ENCODE assay signal across 2 cellular contexts in the genomic region with DNA sequence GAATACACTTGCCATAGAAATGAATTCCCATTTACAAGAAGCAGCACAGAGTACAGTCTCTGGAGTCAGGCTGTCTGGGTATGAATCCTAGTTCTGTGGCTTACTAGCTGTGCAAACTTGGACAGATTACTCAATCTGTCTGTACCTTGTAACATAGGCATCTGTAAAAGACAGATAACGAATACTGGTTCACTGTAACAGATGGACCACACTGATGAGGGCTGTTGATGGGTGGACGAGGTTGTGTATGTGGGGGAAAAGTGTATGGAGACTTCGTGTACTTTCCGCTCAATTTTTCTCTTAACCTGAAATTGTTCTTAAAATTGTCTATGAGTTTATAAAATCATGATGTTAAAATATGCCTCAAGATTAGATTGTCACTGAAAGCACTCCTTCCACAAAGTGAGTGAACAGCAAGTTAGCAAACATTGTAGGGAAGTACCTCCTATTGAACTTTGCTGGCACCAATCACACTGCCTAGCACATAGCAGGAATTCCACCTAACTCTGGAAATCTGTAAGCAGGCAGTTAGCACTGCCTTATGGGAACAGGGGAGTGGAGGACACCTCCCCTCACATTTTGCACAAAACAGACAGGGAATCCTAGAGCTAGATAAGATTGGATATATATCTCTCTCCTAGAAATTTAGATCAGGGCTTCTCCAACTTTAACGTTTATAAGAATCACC.
TF ChIP-seq lines count a peak whose summit lies in the region.

No MANE protein-coding gene starts in this region.

TF ChIP-seq in HepG2, 621 proteins besides CTCF, POLR2A, EP300 and RAD21 (continues in another document):
- TF ChIP-seq GATAD2A (CRISPR knock-in tag; IDR thresholded peaks at IDR 0.05) (0 out of 2 replicates have a peak, but pooled peaks have one; percentile 18), PRMT3 (CRISPR knock-in tag; IDR thresholded peaks at IDR 0.05; ENCODE audit: borderline replicate concordance, low read depth) (no peak), FIP1L1 (IDR thresholded peaks at IDR 0.05; ENCODE audit: borderline replicate concordance, insufficient read depth, low read depth, low read length) (no peak), NFKBIZ (CRISPR knock-in tag; IDR thresholded peaks at IDR 0.05) (no peak), KDM6A (CRISPR knock-in tag; IDR thresholded peaks at IDR 0.05; ENCODE audit: low read depth) (no peak), ZBTB43 (CRISPR knock-in tag; conservative IDR thresholded peaks at IDR 0.05) (no peak), FOXA1 (IDR thresholded peaks at IDR 0.05) (no peak), FOXA1 (CRISPR knock-in tag; IDR thresholded peaks at IDR 0.05) (peak; percentile 29), ZNF432 (CRISPR knock-in tag; IDR thresholded peaks at IDR 0.05; ENCODE audit: borderline replicate concordance) (no peak), NFYB (CRISPR knock-in tag; IDR thresholded peaks at IDR 0.05) (peak; percentile 65), ZNF232 (CRISPR knock-in tag; IDR thresholded peaks at IDR 0.05; ENCODE audit: borderline replicate concordance) (no peak), PHF20 (CRISPR knock-in tag; IDR thresholded peaks at IDR 0.05) (no peak), ZNF317 (CRISPR knock-in tag; IDR thresholded peaks at IDR 0.05) (0 out of 2 replicates have a peak, but pooled peaks have one; percentile 39)
- TF ChIP-seq, protein P1, sequence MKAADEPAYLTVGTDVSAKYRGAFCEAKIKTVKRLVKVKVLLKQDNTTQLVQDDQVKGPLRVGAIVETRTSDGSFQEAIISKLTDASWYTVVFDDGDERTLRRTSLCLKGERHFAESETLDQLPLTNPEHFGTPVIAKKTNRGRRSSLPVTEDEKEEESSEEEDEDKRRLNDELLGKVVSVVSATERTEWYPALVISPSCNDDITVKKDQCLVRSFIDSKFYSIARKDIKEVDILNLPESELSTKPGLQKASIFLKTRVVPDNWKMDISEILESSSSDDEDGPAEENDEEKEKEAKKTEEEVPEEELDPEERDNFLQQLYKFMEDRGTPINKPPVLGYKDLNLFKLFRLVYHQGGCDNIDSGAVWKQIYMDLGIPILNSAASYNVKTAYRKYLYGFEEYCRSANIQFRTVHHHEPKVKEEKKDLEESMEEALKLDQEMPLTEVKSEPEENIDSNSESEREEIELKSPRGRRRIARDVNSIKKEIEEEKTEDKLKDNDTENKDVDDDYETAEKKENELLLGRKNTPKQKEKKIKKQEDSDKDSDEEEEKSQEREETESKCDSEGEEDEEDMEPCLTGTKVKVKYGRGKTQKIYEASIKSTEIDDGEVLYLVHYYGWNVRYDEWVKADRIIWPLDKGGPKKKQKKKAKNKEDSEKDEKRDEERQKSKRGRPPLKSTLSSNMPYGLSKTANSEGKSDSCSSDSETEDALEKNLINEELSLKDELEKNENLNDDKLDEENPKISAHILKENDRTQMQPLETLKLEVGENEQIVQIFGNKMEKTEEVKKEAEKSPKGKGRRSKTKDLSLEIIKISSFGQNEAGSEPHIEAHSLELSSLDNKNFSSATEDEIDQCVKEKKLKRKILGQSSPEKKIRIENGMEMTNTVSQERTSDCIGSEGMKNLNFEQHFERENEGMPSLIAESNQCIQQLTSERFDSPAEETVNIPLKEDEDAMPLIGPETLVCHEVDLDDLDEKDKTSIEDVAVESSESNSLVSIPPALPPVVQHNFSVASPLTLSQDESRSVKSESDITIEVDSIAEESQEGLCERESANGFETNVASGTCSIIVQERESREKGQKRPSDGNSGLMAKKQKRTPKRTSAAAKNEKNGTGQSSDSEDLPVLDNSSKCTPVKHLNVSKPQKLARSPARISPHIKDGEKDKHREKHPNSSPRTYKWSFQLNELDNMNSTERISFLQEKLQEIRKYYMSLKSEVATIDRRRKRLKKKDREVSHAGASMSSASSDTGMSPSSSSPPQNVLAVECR (CRISPR knock-in tag; IDR thresholded peaks at IDR 0.05; ENCODE audit: borderline replicate concordance), result peak; percentile 20; the same call in 1 of the 2 replicates
- TF ChIP-seq, protein P2, sequence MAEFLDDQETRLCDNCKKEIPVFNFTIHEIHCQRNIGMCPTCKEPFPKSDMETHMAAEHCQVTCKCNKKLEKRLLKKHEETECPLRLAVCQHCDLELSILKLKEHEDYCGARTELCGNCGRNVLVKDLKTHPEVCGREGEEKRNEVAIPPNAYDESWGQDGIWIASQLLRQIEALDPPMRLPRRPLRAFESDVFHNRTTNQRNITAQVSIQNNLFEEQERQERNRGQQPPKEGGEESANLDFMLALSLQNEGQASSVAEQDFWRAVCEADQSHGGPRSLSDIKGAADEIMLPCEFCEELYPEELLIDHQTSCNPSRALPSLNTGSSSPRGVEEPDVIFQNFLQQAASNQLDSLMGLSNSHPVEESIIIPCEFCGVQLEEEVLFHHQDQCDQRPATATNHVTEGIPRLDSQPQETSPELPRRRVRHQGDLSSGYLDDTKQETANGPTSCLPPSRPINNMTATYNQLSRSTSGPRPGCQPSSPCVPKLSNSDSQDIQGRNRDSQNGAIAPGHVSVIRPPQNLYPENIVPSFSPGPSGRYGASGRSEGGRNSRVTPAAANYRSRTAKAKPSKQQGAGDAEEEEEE (CRISPR knock-in tag; IDR thresholded peaks at IDR 0.05; ENCODE audit: borderline replicate concordance), result no peak
- TF ChIP-seq, protein P3, sequence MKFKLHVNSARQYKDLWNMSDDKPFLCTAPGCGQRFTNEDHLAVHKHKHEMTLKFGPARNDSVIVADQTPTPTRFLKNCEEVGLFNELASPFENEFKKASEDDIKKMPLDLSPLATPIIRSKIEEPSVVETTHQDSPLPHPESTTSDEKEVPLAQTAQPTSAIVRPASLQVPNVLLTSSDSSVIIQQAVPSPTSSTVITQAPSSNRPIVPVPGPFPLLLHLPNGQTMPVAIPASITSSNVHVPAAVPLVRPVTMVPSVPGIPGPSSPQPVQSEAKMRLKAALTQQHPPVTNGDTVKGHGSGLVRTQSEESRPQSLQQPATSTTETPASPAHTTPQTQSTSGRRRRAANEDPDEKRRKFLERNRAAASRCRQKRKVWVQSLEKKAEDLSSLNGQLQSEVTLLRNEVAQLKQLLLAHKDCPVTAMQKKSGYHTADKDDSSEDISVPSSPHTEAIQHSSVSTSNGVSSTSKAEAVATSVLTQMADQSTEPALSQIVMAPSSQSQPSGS (CRISPR knock-in tag; IDR thresholded peaks at IDR 0.05), result no peak; the same call in 1 of the 2 replicates

TF ChIP-seq in WTC11, 78 proteins besides CTCF, POLR2A, EP300 and RAD21:
- TF ChIP-seq NR1H2 (CRISPR knock-in tag; IDR thresholded peaks at IDR 0.05), result no peak
- TF ChIP-seq ZSCAN18 (CRISPR knock-in tag; IDR thresholded peaks at IDR 0.05), result no peak
- no peak for TF ChIP-seq MXD4 (CRISPR knock-in tag; IDR thresholded peaks at IDR 0.05; ENCODE audit: borderline replicate concordance)
- no peak for TF ChIP-seq MAX (CRISPR knock-in tag; IDR thresholded peaks at IDR 0.05)
- TF ChIP-seq STAT6 (CRISPR knock-in tag; conservative IDR thresholded peaks at IDR 0.05; ENCODE audit: low read depth), result no peak
- TF ChIP-seq ZNF396 (CRISPR knock-in tag; IDR thresholded peaks at IDR 0.05; ENCODE audit: borderline replicate concordance), result no peak
- no peak for TF ChIP-seq ZNF425 (CRISPR knock-in tag; conservative IDR thresholded peaks at IDR 0.05)
- no peak for TF ChIP-seq E2F1 (CRISPR knock-in tag; IDR thresholded peaks at IDR 0.05)
- no peak for TF ChIP-seq FOXP1 (CRISPR knock-in tag; IDR thresholded peaks at IDR 0.05; ENCODE audit: borderline replicate concordance)
- TF ChIP-seq CBFB (CRISPR knock-in tag; IDR thresholded peaks at IDR 0.05; ENCODE audit: low read depth), result no peak
- TF ChIP-seq PRDM15 (CRISPR knock-in tag; IDR thresholded peaks at IDR 0.05), result no peak
- no peak for TF ChIP-seq ZNF219 (CRISPR knock-in tag; IDR thresholded peaks at IDR 0.05; ENCODE audit: borderline replicate concordance)
- TF ChIP-seq ZBTB21 (CRISPR knock-in tag; IDR thresholded peaks at IDR 0.05; ENCODE audit: borderline replicate concordance), result no peak
